ENCODE assay signal across 16 cellular contexts in the genomic region with DNA sequence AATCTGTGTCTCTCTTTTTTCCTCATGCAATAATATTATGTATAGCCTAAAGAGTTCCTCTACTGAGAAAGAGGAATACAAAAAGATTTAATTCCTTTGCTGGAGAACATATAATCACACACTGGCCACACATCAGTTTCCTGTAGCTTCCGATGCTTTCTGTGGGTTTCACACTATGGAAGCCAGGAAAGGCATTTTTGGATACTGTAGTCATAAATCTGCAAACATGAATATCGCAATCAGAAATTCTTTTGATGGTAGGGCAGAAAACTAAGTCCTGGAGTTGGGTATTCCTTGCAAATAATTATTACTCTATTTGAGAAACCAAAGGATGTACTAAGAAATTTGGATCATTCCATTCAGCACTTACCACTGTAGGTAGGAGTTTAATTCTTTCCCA.
DNase-seq lines count a peak whose midpoint lies in the region; ATAC-seq and TF ChIP-seq lines count a peak whose summit lies in the region.
"Had no signal": no experiment of that assay in that cellular context is flagged by ENCODE, and none has a peak within 500 bp of the region (broad histone marks: within the 10 kb centered on the region; RNA-seq: fewer than 3 reads in every experiment).

No MANE protein-coding gene starts in this region.

- H3K4me3 ChIP-seq in brain microvascular endothelial cell (ENCODE audit: low read depth, low read length): no peak overlapping the region
- H3K4me3 ChIP-seq: BLaER1, GM23338, K562 had no signal

- ATAC-seq in GM18907 (IDR thresholded peaks at IDR 0.05; ENCODE audit: unreplicated experiment) (no peak), GM19035 (IDR thresholded peaks at IDR 0.05; ENCODE audit: unreplicated experiment) (no peak)
- ATAC-seq: GM23338, K562 had no signal

- in situ Hi-C loops in brain microvascular endothelial cell (cut with HindIII; ENCODE audit: low pct_ligation_motif_present, low sequenced_read_pairs): no loop called here

- TF ChIP-seq CTCF in brain microvascular endothelial cell (IDR thresholded peaks at IDR 0.05; ENCODE audit: low read depth, low read length, missing control alignments): no peak

- H3K36me3 ChIP-seq in brain microvascular endothelial cell (replicated peaks): no peaks in the 10 kb centered on the region
- H3K36me3 ChIP-seq: BLaER1 had no signal

- no peaks in the 10 kb centered on the region for H3K27me3 ChIP-seq in brain microvascular endothelial cell (replicated peaks)
- H3K27me3 ChIP-seq: BLaER1 had no signal

- DNase-seq in EL (peak; percentile 2), HT1080 (ENCODE audit: low read depth) (peak; percentile 55), brain microvascular endothelial cell (peak; percentile 47), fibroblast of peridontal ligament (ENCODE audit: extremely low read depth) (peak; percentile 22), NCI-H510A (lab: John Stamatoyannopoulos, UW) (no peak), NCI-H345 treated with DMSO at 0.1 percent for 48 hours (lab: John Stamatoyannopoulos, UW; ENCODE audit: unreplicated experiment) (no peak)
- DNase-seq: 8988T; AML-193; Caco-2; CD8-positive, alpha-beta memory T cell; H7 had no signal

- no peak overlapping the region for H3K27ac ChIP-seq in brain microvascular endothelial cell
- H3K27ac ChIP-seq: BLaER1 had no signal

Comparison
In these comparisons a context has a peak if more than half of its experiments do, and no peak if none do; other contexts are left out.
1. DNase-seq: peak in EL (single experiment), HT1080 (single experiment), brain microvascular endothelial cell (single experiment) and fibroblast of peridontal ligament (single experiment); none in NCI-H510A (single experiment) and NCI-H345 treated with DMSO at 0.1 percent for 48 hours (single experiment).